In genomic region chr15:60781211-60781713, GRCh38 we compare ENCODE assay signal across 24 cellular contexts.
DNase-seq lines count a peak whose midpoint lies in the region; ATAC-seq and TF ChIP-seq lines count a peak whose summit lies in the region.
"Had no signal": no experiment of that assay in that cellular context is flagged by ENCODE, and none has a peak within 500 bp of the region (broad histone marks: within the 10 kb centered on the region; RNA-seq: fewer than 3 reads in every experiment).

No MANE protein-coding gene starts in this region.

- DNase-seq in activated naive CD4-positive, alpha-beta T cell treated with anti-CD3 and anti-CD28 coated beads for 36 hours, result peak; percentile 66
- DNase-seq in activated naive CD4-positive, alpha-beta T cell treated with anti-CD3 and anti-CD28 coated beads, Interleukin-2, amount 10 ng/mL, durations not matched to agents 7 days and 5 days, result no peak
- DNase-seq in globus pallidus (ENCODE audit: low spot score) (peak; percentile 38), medulla oblongata (ENCODE audit: extremely low spot score) (peak; percentile 64), thyroid gland (peak; percentile 80 to 82), SK-N-SH (no peak), NCI-H1092 treated with DMSO at 0.1 percent for 48 hours (lab: John Stamatoyannopoulos, UW) (no peak)
- DNase-seq: activated CD8-positive, alpha-beta T cell treated with anti-CD3 and anti-CD28 coated beads for 36 hours; activated naive CD8-positive, alpha-beta T cell treated with anti-CD3 and anti-CD28 coated beads, Interleukin-2, amount 10 ng/mL, durations not matched to agents 7 days and 5 days; GDM1; HCEC 1CT; left lung; NCI-H2171; stimulated activated CD4-positive, alpha-beta T cell treated with anti-CD3 and anti-CD28 coated beads, Interleukin-2, amount 100 ng/mL, for 24 hours; T-helper 1 cell had no signal

- no peaks in the 10 kb centered on the region for H3K79me2 ChIP-seq in SK-N-SH (ENCODE audit: insufficient read depth)

- H3K9me2 ChIP-seq in SK-N-SH, result no peaks in the 10 kb centered on the region

- H3K4me1 Mint-ChIP-seq in activated naive CD4-positive, alpha-beta T cell treated with anti-CD3 and anti-CD28 coated beads for 36 hours (ENCODE audit: low read depth), result peaks cover 58% of the 10 kb centered on the region
- H3K4me1 Mint-ChIP-seq in activated naive CD4-positive, alpha-beta T cell treated with anti-CD3 and anti-CD28 coated beads, Interleukin-2, amount 10 ng/mL, durations not matched to agents 7 days and 5 days, result peaks cover 14% of the 10 kb centered on the region
- H3K4me1 Mint-ChIP-seq: activated naive CD8-positive, alpha-beta T cell treated with anti-CD3 and anti-CD28 coated beads, Interleukin-2, amount 10 ng/mL, durations not matched to agents 7 days and 5 days had no signal

- TF ChIP-seq EP300 in SK-N-SH (IDR thresholded peaks at IDR 0.05; ENCODE audit: borderline replicate concordance in 1 of 2, low read depth in 1 of 2, low read length in 1 of 2), result no peak

- no peak overlapping the region for H3K4me2 ChIP-seq in SK-N-SH
- H3K4me2 ChIP-seq: A549; BLaER1 treated with 17β-estradiol and CSF1 and Interleukin-3, amounts not matched to agents 10 nM and 100 nM had no signal

- H3K36me3 Mint-ChIP-seq in activated naive CD4-positive, alpha-beta T cell treated with anti-CD3 and anti-CD28 coated beads for 36 hours (ENCODE audit: low read depth), result peaks cover 2% of the 10 kb centered on the region
- no peaks in the 10 kb centered on the region for H3K36me3 Mint-ChIP-seq in activated naive CD4-positive, alpha-beta T cell treated with anti-CD3 and anti-CD28 coated beads, Interleukin-2, amount 10 ng/mL, durations not matched to agents 7 days and 5 days
- H3K36me3 Mint-ChIP-seq: activated naive CD8-positive, alpha-beta T cell treated with anti-CD3 and anti-CD28 coated beads, Interleukin-2, amount 10 ng/mL, durations not matched to agents 7 days and 5 days had no signal

- H3K9me3 Mint-ChIP-seq in activated naive CD4-positive, alpha-beta T cell treated with anti-CD3 and anti-CD28 coated beads for 36 hours, result no peaks in the 10 kb centered on the region
- no peaks in the 10 kb centered on the region for H3K9me3 Mint-ChIP-seq in activated naive CD4-positive, alpha-beta T cell treated with anti-CD3 and anti-CD28 coated beads, Interleukin-2, amount 10 ng/mL, durations not matched to agents 7 days and 5 days
- H3K9me3 Mint-ChIP-seq: activated CD8-positive, alpha-beta T cell treated with anti-CD3 and anti-CD28 coated beads for 36 hours; activated naive CD8-positive, alpha-beta T cell treated with anti-CD3 and anti-CD28 coated beads, Interleukin-2, amount 10 ng/mL, durations not matched to agents 7 days and 5 days; dendritic cell treated with granulocyte-macrophage colony-stimulating factor and Interleukin-4, amounts not matched to agents 40 ng/mL and 50 ng/mL, for 4 days had no signal

- peak overlapping the region; percentile 50 for H3K27ac Mint-ChIP-seq in activated naive CD4-positive, alpha-beta T cell treated with anti-CD3 and anti-CD28 coated beads for 36 hours
- no peak overlapping the region for H3K27ac Mint-ChIP-seq in activated naive CD4-positive, alpha-beta T cell treated with anti-CD3 and anti-CD28 coated beads, Interleukin-2, amount 10 ng/mL, durations not matched to agents 7 days and 5 days
- H3K27ac Mint-ChIP-seq: activated CD8-positive, alpha-beta T cell treated with anti-CD3 and anti-CD28 coated beads for 36 hours; activated naive CD8-positive, alpha-beta T cell treated with anti-CD3 and anti-CD28 coated beads, Interleukin-2, amount 10 ng/mL, durations not matched to agents 7 days and 5 days; dendritic cell treated with granulocyte-macrophage colony-stimulating factor and Interleukin-4, amounts not matched to agents 40 ng/mL and 50 ng/mL, for 4 days had no signal

- no peak overlapping the region for H3K9ac ChIP-seq in SK-N-SH
- H3K9ac ChIP-seq: BLaER1 treated with 17β-estradiol and CSF1 and Interleukin-3, amounts not matched to agents 10 nM and 100 nM had no signal

- no peaks in the 10 kb centered on the region for H3K9me3 ChIP-seq in thyroid gland
- H3K9me3 ChIP-seq in SK-N-SH, result no peaks in the 10 kb centered on the region
- H3K9me3 ChIP-seq: A549; BLaER1 treated with 17β-estradiol and CSF1 and Interleukin-3, amounts not matched to agents 10 nM and 100 nM; breast epithelium; left lung; neutrophil had no signal

- peaks cover 16 to 31% of the 10 kb centered on the region in 2 donors for H3K4me1 ChIP-seq in thyroid gland
- H3K4me1 ChIP-seq in SK-N-SH (ENCODE audit: control insufficient read depth in 1 of 2, insufficient read depth in 2 of 2, low read depth in 1 of 2, low read length in 1 of 2), result peaks cover 0 to 14% of the 10 kb centered on the region in 2 experiments; a peak in 2 of 4 replicates
- H3K4me1 ChIP-seq: A549, breast epithelium, left lung had no signal

- 9 to 22% methylated on average over 14 of the region's 14 CpGs for WGBS in thyroid gland, 2 donors
- WGBS in SK-N-SH (ENCODE audit: low lambda C conversion rate), result 62% methylated on average over 9 of the region's 14 CpGs

- H3K27me3 Mint-ChIP-seq in activated naive CD4-positive, alpha-beta T cell treated with anti-CD3 and anti-CD28 coated beads for 36 hours (ENCODE audit: low read depth), result no peaks in the 10 kb centered on the region
- H3K27me3 Mint-ChIP-seq in activated naive CD4-positive, alpha-beta T cell treated with anti-CD3 and anti-CD28 coated beads, Interleukin-2, amount 10 ng/mL, durations not matched to agents 7 days and 5 days, result no peaks in the 10 kb centered on the region
- H3K27me3 Mint-ChIP-seq: activated CD8-positive, alpha-beta T cell treated with anti-CD3 and anti-CD28 coated beads for 36 hours; activated naive CD8-positive, alpha-beta T cell treated with anti-CD3 and anti-CD28 coated beads, Interleukin-2, amount 10 ng/mL, durations not matched to agents 7 days and 5 days had no signal

- POLR2A ChIA-PET in SK-N-SH (lab: Yijun Ruan, JAX), result no interaction called here

- intact Hi-C loops in activated naive CD4-positive, alpha-beta T cell treated with anti-CD3 and anti-CD28 coated beads for 36 hours (cut with micrococcal nuclease), result no loop called here
- intact Hi-C loops in thyroid gland (cut with DNase I), result loop anchor here (10.0 kb wide), 1 partner anchor 186 kb away; no protein-coding TSS in a partner anchor

- TF ChIP-seq POLR2A in thyroid gland (IDR thresholded peaks at IDR 0.05), result no peak

- H2AFZ ChIP-seq in SK-N-SH (ENCODE audit: low read depth), result no peak overlapping the region

- CTCF ChIA-PET in activated naive CD4-positive, alpha-beta T cell treated with anti-CD3 and anti-CD28 coated beads for 36 hours (lab: Charles Lee), result interaction anchor here (1.1 to 2.3 kb wide), 2 partner anchors 9 to 17 kb away, joined by 3 to 9 read pairs; no protein-coding TSS in a partner anchor
- CTCF ChIA-PET in activated naive CD4-positive, alpha-beta T cell treated with anti-CD3 and anti-CD28 coated beads, Interleukin-2, amount 10 ng/mL, durations not matched to agents 7 days and 5 days (lab: Charles Lee), result no interaction called here
- CTCF ChIA-PET in SK-N-SH (lab: Yijun Ruan, JAX), result no interaction called here

- H3F3A ChIP-seq in SK-N-SH (replicated peaks; ENCODE audit: insufficient read depth), result no peaks in the 10 kb centered on the region

- no peak for TF ChIP-seq RAD21 in SK-N-SH (IDR thresholded peaks at IDR 0.05; ENCODE audit: low read length)

- no peak overlapping the region for H3K4me3 Mint-ChIP-seq in activated naive CD4-positive, alpha-beta T cell treated with anti-CD3 and anti-CD28 coated beads for 36 hours
- H3K4me3 Mint-ChIP-seq in activated naive CD4-positive, alpha-beta T cell treated with anti-CD3 and anti-CD28 coated beads, Interleukin-2, amount 10 ng/mL, durations not matched to agents 7 days and 5 days, result no peak overlapping the region
- H3K4me3 Mint-ChIP-seq: activated CD8-positive, alpha-beta T cell treated with anti-CD3 and anti-CD28 coated beads for 36 hours; activated naive CD8-positive, alpha-beta T cell treated with anti-CD3 and anti-CD28 coated beads, Interleukin-2, amount 10 ng/mL, durations not matched to agents 7 days and 5 days; dendritic cell treated with granulocyte-macrophage colony-stimulating factor and Interleukin-4, amounts not matched to agents 40 ng/mL and 50 ng/mL, for 4 days had no signal

- H4K20me1 ChIP-seq in SK-N-SH (ENCODE audit: insufficient read depth), result no peaks in the 10 kb centered on the region
- H4K20me1 ChIP-seq: BLaER1 treated with 17β-estradiol and CSF1 and Interleukin-3, amounts not matched to agents 10 nM and 100 nM had no signal

- H3K4me3 ChIP-seq in thyroid gland (replicated peaks in 1 of 3), result no peak overlapping the region
- no peak overlapping the region for H3K4me3 ChIP-seq in SK-N-SH (ENCODE audit: low read depth in 2 of 2, low read length in 1 of 2)
- H3K4me3 ChIP-seq: A549; BLaER1 treated with 17β-estradiol and CSF1 and Interleukin-3, amounts not matched to agents 10 nM and 100 nM; breast epithelium; GM12878; left lung had no signal

- H3K36me3 ChIP-seq in thyroid gland (no peaks in the 10 kb centered on the region), SK-N-SH (replicated peaks in 1 of 2; ENCODE audit: control insufficient read depth in 1 of 2, insufficient read depth in 2 of 2, low read length in 1 of 2) (no peaks in the 10 kb centered on the region)
- H3K36me3 ChIP-seq: BLaER1 treated with 17β-estradiol and CSF1 and Interleukin-3, amounts not matched to agents 10 nM and 100 nM; breast epithelium; left lung; neutrophil had no signal

- ATAC-seq in GM21529 (IDR thresholded peaks at IDR 0.05; ENCODE audit: unreplicated experiment), result no peak
- ATAC-seq: A549; activated CD8-positive, alpha-beta T cell treated with anti-CD3 and anti-CD28 coated beads for 36 hours; GM12878; HepG2; left lung had no signal

- no peak for TF ChIP-seq CTCF in thyroid gland (IDR thresholded peaks at IDR 0.05)
- no peak for TF ChIP-seq CTCF in SK-N-SH (IDR thresholded peaks at IDR 0.05)

- H3K27ac ChIP-seq in thyroid gland (peak overlapping the region; percentile 3 to 67 (median 62)), SK-N-SH (ENCODE audit: low read depth in 2 of 2, low read length in 1 of 2) (no peak overlapping the region)
- H3K27ac ChIP-seq: A549; BLaER1 treated with 17β-estradiol and CSF1 and Interleukin-3, amounts not matched to agents 10 nM and 100 nM; left lung; neutrophil; VCaP had no signal

- H3K27me3 ChIP-seq in thyroid gland, result no peaks in the 10 kb centered on the region
- H3K27me3 ChIP-seq in SK-N-SH (ENCODE audit: insufficient read depth), result no peaks in the 10 kb centered on the region
- H3K27me3 ChIP-seq: BLaER1 treated with 17β-estradiol and CSF1 and Interleukin-3, amounts not matched to agents 10 nM and 100 nM; breast epithelium; left lung; neutrophil had no signal

TF ChIP-seq in SK-N-SH, 30 proteins besides CTCF, POLR2A, EP300 and RAD21:
- TF ChIP-seq RXRA (IDR thresholded peaks at IDR 0.05; ENCODE audit: borderline replicate concordance, low read depth), result no peak
- TF ChIP-seq SIN3A (IDR thresholded peaks at IDR 0.05; ENCODE audit: borderline replicate concordance, low read depth, low read length), result no peak
- TF ChIP-seq GATA2 (CRISPR knock-in tag; IDR thresholded peaks at IDR 0.05), result no peak
- TF ChIP-seq EZH2phosphoT487 (IDR thresholded peaks at IDR 0.05; ENCODE audit: borderline replicate concordance, low read depth), result no peak

Comparison
In these comparisons a context has a peak if more than half of its experiments do, and no peak if none do; other contexts are left out.
1. DNase-seq: peak in activated naive CD4-positive, alpha-beta T cell treated with anti-CD3 and anti-CD28 coated beads for 36 hours (single experiment), globus pallidus (single experiment), medulla oblongata (single experiment) and thyroid gland (2 of 2); none in activated naive CD4-positive, alpha-beta T cell treated with anti-CD3 and anti-CD28 coated beads, Interleukin-2, amount 10 ng/mL, durations not matched to agents 7 days and 5 days (single experiment), SK-N-SH (single experiment) and NCI-H1092 treated with DMSO at 0.1 percent for 48 hours (single experiment).
2. H3K27ac ChIP-seq: peak in thyroid gland (3 of 3); none in SK-N-SH (0 of 2).